35 cellular contexts compared by ENCODE assay signal in the genomic region with DNA sequence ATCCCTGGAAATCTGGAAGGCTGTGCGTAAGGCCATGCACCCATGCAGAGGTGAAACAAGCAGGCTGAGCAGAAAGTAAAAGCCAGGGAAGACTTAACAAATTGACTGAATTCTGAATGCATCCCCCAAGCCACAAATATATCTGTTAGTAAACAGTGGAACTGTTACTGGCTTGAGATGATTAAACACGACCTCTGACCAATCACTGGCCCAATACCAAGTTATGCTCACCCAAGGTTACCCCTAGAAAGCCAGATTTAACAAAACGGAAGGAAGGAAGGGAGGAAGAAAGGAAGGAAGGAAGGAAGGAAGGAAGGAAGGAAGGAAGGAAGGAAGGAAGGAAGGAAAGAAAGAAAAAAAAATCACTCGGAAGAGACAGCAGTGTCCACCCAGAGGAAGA.
"Had no signal": no experiment of that assay in that cellular context is flagged by ENCODE, and none has a peak within 500 bp of the region (broad histone marks: within the 10 kb centered on the region; RNA-seq: fewer than 3 reads in every experiment).

No MANE protein-coding gene starts in this region.

- H3K9me3 ChIP-seq: MG63 had no signal

- H3K36me3 ChIP-seq: MG63 had no signal

- H3K4me3 ChIP-seq: MG63 had no signal

- DNase-seq: Karpas-422, Kasumi-1, MG63, MM.1S, MV-4-11, NCI-H1048, NCI-H1092, NCI-H1092 treated with DMSO at 0.1 percent for 48 hours, NCI-H1105, NCI-H1105 treated with DMSO at 0.1 percent for 48 hours, NCI-H1417, NCI-H1417 treated with DMSO at 0.1 percent for 48 hours, NCI-H1436, NCI-H1436 treated with DMSO at 0.1 percent for 48 hours, NCI-H146, NCI-H1694, NCI-H1694 treated with DMSO at 0.1 percent for 48 hours, NCI-H187, NCI-H187 treated with DMSO at 0.1 percent for 48 hours, NCI-H1930, NCI-H2029, NCI-H2029 treated with DMSO at 0.1 percent for 48 hours, NCI-H2081, NCI-H2081 treated with DMSO at 0.1 percent for 48 hours, NCI-H2107, NCI-H2171, NCI-H2171 treated with DMSO at 0.1 percent for 48 hours, NCI-H2227 treated with DMSO at 0.1 percent for 48 hours, NCI-H226, NCI-H345, NCI-H446, NCI-H446 treated with DMSO at 0.1 percent for 48 hours, NCI-H510A, NCI-H510A treated with DMSO at 0.1 percent for 48 hours, NCI-H524 had no signal
